In genomic region chr16:84116720-84117481, GRCh38 we compare ENCODE assay signal across 7 cellular contexts.
DNase-seq lines count a peak whose midpoint lies in the region; ATAC-seq and TF ChIP-seq lines count a peak whose summit lies in the region.

TSS of gene MBTPS1 (minus strand) at chr16:84116942. CDS start at chr16:84101783, 15,159 bp downstream.

- peak; percentile 73 for ATAC-seq in GM18508 (IDR thresholded peaks at IDR 0.05; ENCODE audit: insufficient read depth, unreplicated experiment)
- ATAC-seq in HG03025 (IDR thresholded peaks at IDR 0.05; ENCODE audit: low FRiP score, unreplicated experiment) = peak; percentile 88

- TF ChIP-seq CTCF in retinal pigment epithelial cell (conservative IDR thresholded peaks at IDR 0.05; ENCODE audit: low read depth, low read length) = no peak

- DNase-seq in NCI-H2029 treated with DMSO at 0.1 percent for 48 hours (lab: John Stamatoyannopoulos, UW) (peak; percentile 32), T-helper 9 cell (peak; percentile 97), astrocyte of the hippocampus (ENCODE audit: low read depth, low spot score) (peak; percentile 100), hippocampal formation (lab: John Stamatoyannopoulos, UW) (peak; percentile 95 to 96), retinal pigment epithelial cell (ENCODE audit: low read depth) (peak; percentile 89)

- H3K4me3 ChIP-seq in retinal pigment epithelial cell (ENCODE audit: low read length) = peak within 1 kb of the TSS; percentile 94

Comparison
In these comparisons a context has a peak if more than half of its experiments do, and no peak if none do; other contexts are left out.
1. Peak in every context shown above with its lines: DNase-seq, ATAC-seq and H3K4me3 ChIP-seq.
2. DNase-seq: peak in every context shown above with its lines; median percentile 100 in astrocyte of the hippocampus; 97 in T-helper 9 cell; 96 in hippocampal formation; 89 in retinal pigment epithelial cell; 32 in NCI-H2029 treated with DMSO at 0.1 percent for 48 hours.